ENCODE assay signal across 17 cellular contexts in genomic region chr4:94469221-94469784, GRCh38. TPM values are rescaled to one million over a fixed set of nuclear protein-coding genes. Genes with fewer than 3 reads are reported as not detected.
DNase-seq lines count a peak whose midpoint lies in the region; ATAC-seq, FAIRE-seq and TF ChIP-seq lines count a peak whose summit lies in the region.
"Had no signal": no experiment of that assay in that cellular context is flagged by ENCODE, and none has a peak within 500 bp of the region (broad histone marks: within the 10 kb centered on the region; RNA-seq: fewer than 3 reads in every experiment).

No MANE protein-coding gene starts in this region.

- no peak for TF ChIP-seq CTCF in K562 (IDR thresholded peaks at IDR 0.05 in 2 of 3, conservative IDR thresholded peaks at IDR 0.05 in 1 of 3; ENCODE audit: insufficient read depth in 2 of 3, low read depth in 1 of 3, low read length in 3 of 3)
- TF ChIP-seq CTCF in progenitor cell of endocrine pancreas (IDR thresholded peaks at IDR 0.05; ENCODE audit: unreplicated experiment), result no peak

- H3K79me2 ChIP-seq in K562 (ENCODE audit: control insufficient read depth, insufficient read depth, low read length) (peaks cover 91% of the 10 kb centered on the region), mesendoderm (ENCODE audit: control insufficient read depth, insufficient read depth, low read length) (peaks cover 20% of the 10 kb centered on the region)

- no TSS peak for BruUV-seq in K562 (replicated peaks; lab: Mats Ljungman, UMichigan)

- no peak overlapping the region for H2BK5ac ChIP-seq in mesendoderm (ENCODE audit: low read length)

- no peak overlapping the region for H2BK120ac ChIP-seq in mesendoderm (ENCODE audit: low read depth, low read length)

- ATAC-seq in HG02885 (IDR thresholded peaks at IDR 0.05; ENCODE audit: poor library complexity, unreplicated experiment) (peak; percentile 73), K562 (peak; percentile 36), HG03196 (IDR thresholded peaks at IDR 0.05; ENCODE audit: unreplicated experiment) (no peak), GM21360 (IDR thresholded peaks at IDR 0.05; ENCODE audit: unreplicated experiment) (no peak)
- ATAC-seq: activated T-helper 17 cell treated with anti-CD3 and anti-CD28 coated beads, Interleukin-2, amount 50 U/mL, for 72 hours; HepG2; left colon had no signal

- H3K36me3 Mint-ChIP-seq in progenitor cell of endocrine pancreas (ENCODE audit: insufficient read depth), result peaks cover 10% of the 10 kb centered on the region

- H3K27me3 Mint-ChIP-seq in progenitor cell of endocrine pancreas, result no peaks in the 10 kb centered on the region
- H3K27me3 Mint-ChIP-seq: activated T-helper 17 cell treated with anti-CD3 and anti-CD28 coated beads, Interleukin-2, amount 50 U/mL, for 72 hours had no signal

- H2BK15ac ChIP-seq in mesendoderm (replicated peaks; ENCODE audit: low read depth), result no peak overlapping the region

- CTCF ChIA-PET in K562 (lab: Yijun Ruan, JAX; ENCODE audit: low intra/inter-chr PET ratio), result no interaction called here

- H3K79me1 ChIP-seq in mesendoderm (ENCODE audit: low read length), result peaks cover 10% of the 10 kb centered on the region

- no peak overlapping the region for H2AFZ ChIP-seq in K562 (ENCODE audit: low read depth, low read length)

- intact Hi-C loops in K562 (cut with micrococcal nuclease), result no loop called here

- no peak for DNase-seq in GM19239 (ENCODE audit: insufficient read length, low spot score)
- no peak for DNase-seq in K562 (ENCODE audit: extremely low read depth in 1 of 4, low spot score in 3 of 4)
- DNase-seq in progenitor cell of endocrine pancreas (ENCODE audit: low spot score, unreplicated experiment), result no peak
- DNase-seq in mesendoderm, result no peak
- DNase-seq: activated CD4-positive, alpha-beta T cell treated with anti-CD3 and anti-CD28 coated beads for 1 hour; colonic mucosa; foreskin fibroblast; GOT3; left colon; NCI-H2029 treated with DMSO at 0.1 percent for 48 hours; NCI-H510A treated with DMSO at 0.1 percent for 48 hours; T-helper 9 cell had no signal

- H3K4me2 ChIP-seq in K562 (ENCODE audit: insufficient read depth, low read length) (no peak overlapping the region), mesendoderm (ENCODE audit: low read length) (no peak overlapping the region)

- H3K27me3 ChIP-seq in K562 (ENCODE audit: control insufficient read depth in 2 of 2, insufficient read depth in 2 of 2, low read length in 2 of 2), result no peaks in the 10 kb centered on the region
- no peaks in the 10 kb centered on the region for H3K27me3 ChIP-seq in mesendoderm (ENCODE audit: insufficient read depth, low read length, poor library complexity)
- H3K27me3 ChIP-seq: colonic mucosa had no signal

- peak; percentile 57 for FAIRE-seq in GM19239 (lab: Jason Lieb, UNC)
- no peak for FAIRE-seq in K562 (lab: Jason Lieb, UNC)
- FAIRE-seq: HepG2 had no signal

- no peak overlapping the region for H4K8ac ChIP-seq in mesendoderm (ENCODE audit: low read depth, low read length)

- H3K27ac ChIP-seq in K562 (ENCODE audit: extremely low read depth, low read depth, low read length) (no peak overlapping the region), mesendoderm (ENCODE audit: low read depth, low read length) (no peak overlapping the region)
- H3K27ac ChIP-seq: colonic mucosa had no signal

- TF ChIP-seq EP300 in K562 (IDR thresholded peaks at IDR 0.05; ENCODE audit: low read length), result no peak

- no peaks in the 10 kb centered on the region for H4K20me1 ChIP-seq in K562 (replicated peaks; ENCODE audit: control insufficient read depth, insufficient read depth, low read length)

- H3K4me3 ChIP-seq in K562 (no peak overlapping the region), mesendoderm (ENCODE audit: low read length) (no peak overlapping the region)
- H3K4me3 ChIP-seq: colonic mucosa had no signal

- POLR2A ChIA-PET in K562 (lab: Yijun Ruan, JAX), result interaction anchor here (1.0 kb wide), 1 partner anchor 9 kb away, joined by 3 read pairs; no protein-coding TSS in a partner anchor

- H3K9ac ChIP-seq in K562 (ENCODE audit: insufficient read depth in 1 of 2, low read depth in 2 of 2, low read length in 2 of 2) (peak overlapping the region in 1 of 2 experiments; percentile 8; a peak in 2 of 4 replicates), mesendoderm (ENCODE audit: low read length) (no peak overlapping the region)

- H3K23ac ChIP-seq in mesendoderm (ENCODE audit: low read length), result no peak overlapping the region

- H3K9me3 ChIP-seq in K562 (replicated peaks; ENCODE audit: control insufficient read depth, insufficient read depth, low read depth, low read length), result no peaks in the 10 kb centered on the region; the same call in 1 of the 2 replicates
- H3K9me3 ChIP-seq: colonic mucosa had no signal

- WGBS in K562 (ENCODE audit: insufficient coverage, low coverage, missing lambda C conversion rate), result 25% methylated on average over 1 of the region's 1 CpG
- WGBS in mesendoderm (ENCODE audit: extremely low coverage, insufficient coverage, low lambda C conversion rate), result no CpG with 5 or more reads among the region's 1 CpG

- H3K36me3 ChIP-seq in K562 (ENCODE audit: control insufficient read depth, insufficient read depth, low read length), result peaks cover 11% of the 10 kb centered on the region; the same call in 1 of the 3 replicates
- no peaks in the 10 kb centered on the region for H3K36me3 ChIP-seq in mesendoderm (ENCODE audit: control insufficient read depth, insufficient read depth, low read length)
- H3K36me3 ChIP-seq: colonic mucosa had no signal

- no peak for TF ChIP-seq RAD21 in K562 (CRISPR knock-in tag; conservative IDR thresholded peaks at IDR 0.05 in 1 of 2, IDR thresholded peaks at IDR 0.05 in 1 of 2)

- peaks cover 10% of the 10 kb centered on the region for H3K9me3 Mint-ChIP-seq in progenitor cell of endocrine pancreas (ENCODE audit: low read depth)

- H3K4ac ChIP-seq in mesendoderm (ENCODE audit: low read depth, low read length), result no peak overlapping the region

- peak overlapping the region; percentile 72 for H3K27ac Mint-ChIP-seq in progenitor cell of endocrine pancreas
- H3K27ac Mint-ChIP-seq: activated T-helper 17 cell treated with anti-CD3 and anti-CD28 coated beads, Interleukin-2, amount 50 U/mL, for 72 hours had no signal

- H3K4me1 Mint-ChIP-seq in progenitor cell of endocrine pancreas (ENCODE audit: low read depth), result peaks cover 30% of the 10 kb centered on the region

- H3K4me1 ChIP-seq in K562 (replicated peaks in 1 of 2; ENCODE audit: control insufficient read depth in 2 of 2, insufficient read depth in 2 of 2, low read length in 2 of 2) (peaks cover 8 to 16% of the 10 kb centered on the region in 2 experiments; a peak in 3 of 5 replicates), mesendoderm (ENCODE audit: control insufficient read depth, low read depth, low read length) (no peaks in the 10 kb centered on the region)
- H3K4me1 ChIP-seq: colonic mucosa had no signal

- no peak overlapping the region for H3K56ac ChIP-seq in mesendoderm (ENCODE audit: low read length)

- TF ChIP-seq POLR2A in K562 (conservative IDR thresholded peaks at IDR 0.05), result no peak

- H2AK5ac ChIP-seq in mesendoderm (ENCODE audit: low read length), result no peak overlapping the region

- H4K5ac ChIP-seq in mesendoderm (ENCODE audit: low read length), result no peak overlapping the region

- H3K18ac ChIP-seq in mesendoderm (ENCODE audit: low read length), result no peak overlapping the region

- H3K9me1 ChIP-seq in K562 (ENCODE audit: control insufficient read depth, insufficient read depth, low read length), result no peaks in the 10 kb centered on the region

- H3K4me3 Mint-ChIP-seq in progenitor cell of endocrine pancreas (ENCODE audit: low read depth), result no peak overlapping the region
- H3K4me3 Mint-ChIP-seq: activated T-helper 17 cell treated with anti-CD3 and anti-CD28 coated beads, Interleukin-2, amount 50 U/mL, for 72 hours had no signal

- in situ Hi-C loops in K562 (cut with MboI), result no loop called here

TF ChIP-seq in K562, 482 proteins besides CTCF, POLR2A, EP300 and RAD21 (continues in another document):
- peak; percentile 56; the same call in 1 of the 2 replicates for TF ChIP-seq BHLHE40 (IDR thresholded peaks at IDR 0.05; ENCODE audit: low read length)

RNA-seq across cellular contexts. Expression of gene PDLIM5, which starts 17.6 kb away (rescaled TPM):
- 262 and 263 TPM in 2 replicates for total RNA-seq in K562 (2011; cell fraction: chromatin; rRNA removed; ENCODE audit: low replicate concordance)
- total RNA-seq in K562 (2011; cell fraction: nucleolus; rRNA removed), result 100 and 103 TPM in 2 replicates
- 170 and 292 TPM in 2 replicates for total RNA-seq in K562 (2011; cell fraction: nucleoplasm; rRNA removed)
- 36.9 and 48.3 TPM in 2 replicates for total RNA-seq in K562 (2014; rRNA removed)
- total RNA-seq in K562 (2014; rRNA removed; fragmentation: Illumina TruSeq; extraction: Trizol), result 79.8 and 82.1 TPM in 2 replicates
- total RNA-seq in K562 (2015; rRNA removed; fragmentation: Illumina TruSeq; extraction: Trizol), result 58.5 and 62.5 TPM in 2 replicates
- total RNA-seq in K562 (2021), result 89.9 and 97.5 TPM in 2 replicates
- 100 and 126 TPM in 2 replicates for polyA plus RNA-seq in K562 (2011; rRNA removed)
- polyA plus RNA-seq in K562 (2011; cell fraction: cytosol; rRNA removed), result 84.4 and 144 TPM in 2 replicates
- 60.0 and 82.0 TPM in 2 replicates for polyA plus RNA-seq in K562 (2011; cell fraction: nucleus; rRNA removed)
- 42.7 and 55.2 TPM in 2 replicates for polyA plus RNA-seq in K562 (2012)
- polyA plus RNA-seq in K562 (2014; fragmentation: Illumina TruSeq; extraction: Trizol), result 117 and 127 TPM in 2 replicates
- polyA plus RNA-seq in K562 (2014; fragmentation: Nextera tagmentation; extraction: Ambion mirVana), result 10 to 100 TPM; 42.2 to 55.8 TPM
- 39.0 and 47.9 TPM in 2 replicates for polyA plus RNA-seq in K562 (2014; rRNA removed)
- 213 and 326 TPM in 2 replicates for polyA minus RNA-seq in K562 (2011; rRNA and poly(A)+ RNA removed)
- polyA minus RNA-seq in K562 (2011; cell fraction: cytosol; rRNA and poly(A)+ RNA removed), result 60.9 and 98.0 TPM in 2 replicates
- 172 and 173 TPM in 2 replicates for polyA minus RNA-seq in K562 (2011; cell fraction: nucleus; rRNA and poly(A)+ RNA removed)
- 66.1 and 67.9 TPM in 2 replicates for total RNA-seq in progenitor cell of endocrine pancreas
- 73.1 TPM for polyA plus RNA-seq in mesendoderm (2013, experiment 1 of 2)
- 75.8 TPM for polyA plus RNA-seq in mesendoderm (2013, experiment 2 of 2)

Comparison
In these comparisons a context has a peak if more than half of its experiments do, and no peak if none do; other contexts are left out.
1. ATAC-seq: peak in HG02885 (single experiment) and K562 (single experiment); none in HG03196 (single experiment) and GM21360 (single experiment).